In genomic region chr1:9687876-9688582, GRCh38 we compare ENCODE assay signal across 8 cellular contexts. TPM values are rescaled to one million over a fixed set of nuclear protein-coding genes. Genes with fewer than 3 reads are reported as not detected.
DNase-seq lines count a peak whose midpoint lies in the region; TF ChIP-seq lines count a peak whose summit lies in the region.

No MANE protein-coding gene starts in this region.

- no peaks in the 10 kb centered on the region for H3K9me3 ChIP-seq in breast epithelium
- no peaks in the 10 kb centered on the region for H3K9me3 ChIP-seq in liver (ENCODE audit: control insufficient read depth in 4 of 4, low read length in 3 of 4)

- intact Hi-C loops in breast epithelium (cut with DNase I; ENCODE audit: low total_unique reads), result no loop called here

- H3K36me3 ChIP-seq in breast epithelium, result no peaks in the 10 kb centered on the region
- no peaks in the 10 kb centered on the region for H3K36me3 ChIP-seq in liver (ENCODE audit: control insufficient read depth in 4 of 4, insufficient read depth in 3 of 4, low read depth in 1 of 4, low read length in 3 of 4)

- TF ChIP-seq CTCF in breast epithelium (IDR thresholded peaks at IDR 0.05), result no peak
- TF ChIP-seq CTCF in liver (IDR thresholded peaks at IDR 0.05; ENCODE audit: low read depth, low read length, missing input control), result no peak
- no peak for TF ChIP-seq CTCF in type B pancreatic cell (conservative IDR thresholded peaks at IDR 0.05)

- H3K4me1 ChIP-seq in breast epithelium (peaks cover 0 to 9% of the 10 kb centered on the region in 2 donors), liver (ENCODE audit: control insufficient read depth in 4 of 4, insufficient read depth in 4 of 4, low read length in 3 of 4) (peaks cover 8 to 28% (median 18%) of the 10 kb centered on the region in 4 donors)

- peaks cover 57% of the 10 kb centered on the region for H3K27me3 Mint-ChIP-seq in type B pancreatic cell

- H3K27me3 ChIP-seq in breast epithelium, result no peaks in the 10 kb centered on the region
- no peaks in the 10 kb centered on the region for H3K27me3 ChIP-seq in liver (ENCODE audit: control insufficient read depth in 4 of 4, insufficient read depth in 4 of 4, low read length in 3 of 4)

- no peak for TF ChIP-seq POLR2A in breast epithelium (IDR thresholded peaks at IDR 0.05)

- peak overlapping the region; percentile 87 for H3K4me3 Mint-ChIP-seq in type B pancreatic cell

- no peak for TF ChIP-seq RAD21 in liver (IDR thresholded peaks at IDR 0.05)

- H3K4me3 ChIP-seq in breast epithelium, result peak overlapping the region; percentile 43 to 97 (median 86)
- H3K4me3 ChIP-seq in liver (ENCODE audit: low read depth in 1 of 3, low read length in 3 of 3), result peak overlapping the region; percentile 41 to 58 (median 47)

- DNase-seq in NCI-H524 (lab: John Stamatoyannopoulos, UW) (peak; percentile 19 to 31), NCI-H524 treated with DMSO at 0.1 percent for 48 hours (lab: John Stamatoyannopoulos, UW) (no peak), NCI-H146 (lab: John Stamatoyannopoulos, UW) (peak; percentile 33), breast epithelium (ENCODE audit: low spot score in 2 of 2) (no peak), type B pancreatic cell (ENCODE audit: extremely low spot score, unreplicated experiment) (no peak), HPDE6-E6E7 (ENCODE audit: extremely low spot score) (no peak)
- no peak for DNase-seq in central memory CD4-positive, alpha-beta T cell

- H3K36me3 Mint-ChIP-seq in type B pancreatic cell, result no peaks in the 10 kb centered on the region

- no peaks in the 10 kb centered on the region for H3K4me1 Mint-ChIP-seq in type B pancreatic cell (ENCODE audit: unreplicated experiment)

- WGBS in liver, result 8% methylated on average over 34 of the region's 34 CpGs

- H3K9ac ChIP-seq in liver (ENCODE audit: low read depth in 1 of 2, low read length in 2 of 2), result no peak overlapping the region

- H3K9me3 Mint-ChIP-seq in type B pancreatic cell, result no peaks in the 10 kb centered on the region

- H3K27ac Mint-ChIP-seq in type B pancreatic cell, result peak overlapping the region; percentile 53

- peak overlapping the region; percentile 49 to 60 for H3K27ac ChIP-seq in breast epithelium
- H3K27ac ChIP-seq in liver (ENCODE audit: low read depth in 1 of 2, low read length in 2 of 2), result no peak overlapping the region

TF ChIP-seq in liver, 16 proteins besides CTCF, POLR2A, EP300 and RAD21:
- no peak for TF ChIP-seq FOXA1 (IDR thresholded peaks at IDR 0.05)
- no peak for TF ChIP-seq HNF4G (IDR thresholded peaks at IDR 0.05)
- TF ChIP-seq, protein P1, sequence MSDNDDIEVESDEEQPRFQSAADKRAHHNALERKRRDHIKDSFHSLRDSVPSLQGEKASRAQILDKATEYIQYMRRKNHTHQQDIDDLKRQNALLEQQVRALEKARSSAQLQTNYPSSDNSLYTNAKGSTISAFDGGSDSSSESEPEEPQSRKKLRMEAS (IDR thresholded peaks at IDR 0.05), result no peak
- TF ChIP-seq, protein P2, sequence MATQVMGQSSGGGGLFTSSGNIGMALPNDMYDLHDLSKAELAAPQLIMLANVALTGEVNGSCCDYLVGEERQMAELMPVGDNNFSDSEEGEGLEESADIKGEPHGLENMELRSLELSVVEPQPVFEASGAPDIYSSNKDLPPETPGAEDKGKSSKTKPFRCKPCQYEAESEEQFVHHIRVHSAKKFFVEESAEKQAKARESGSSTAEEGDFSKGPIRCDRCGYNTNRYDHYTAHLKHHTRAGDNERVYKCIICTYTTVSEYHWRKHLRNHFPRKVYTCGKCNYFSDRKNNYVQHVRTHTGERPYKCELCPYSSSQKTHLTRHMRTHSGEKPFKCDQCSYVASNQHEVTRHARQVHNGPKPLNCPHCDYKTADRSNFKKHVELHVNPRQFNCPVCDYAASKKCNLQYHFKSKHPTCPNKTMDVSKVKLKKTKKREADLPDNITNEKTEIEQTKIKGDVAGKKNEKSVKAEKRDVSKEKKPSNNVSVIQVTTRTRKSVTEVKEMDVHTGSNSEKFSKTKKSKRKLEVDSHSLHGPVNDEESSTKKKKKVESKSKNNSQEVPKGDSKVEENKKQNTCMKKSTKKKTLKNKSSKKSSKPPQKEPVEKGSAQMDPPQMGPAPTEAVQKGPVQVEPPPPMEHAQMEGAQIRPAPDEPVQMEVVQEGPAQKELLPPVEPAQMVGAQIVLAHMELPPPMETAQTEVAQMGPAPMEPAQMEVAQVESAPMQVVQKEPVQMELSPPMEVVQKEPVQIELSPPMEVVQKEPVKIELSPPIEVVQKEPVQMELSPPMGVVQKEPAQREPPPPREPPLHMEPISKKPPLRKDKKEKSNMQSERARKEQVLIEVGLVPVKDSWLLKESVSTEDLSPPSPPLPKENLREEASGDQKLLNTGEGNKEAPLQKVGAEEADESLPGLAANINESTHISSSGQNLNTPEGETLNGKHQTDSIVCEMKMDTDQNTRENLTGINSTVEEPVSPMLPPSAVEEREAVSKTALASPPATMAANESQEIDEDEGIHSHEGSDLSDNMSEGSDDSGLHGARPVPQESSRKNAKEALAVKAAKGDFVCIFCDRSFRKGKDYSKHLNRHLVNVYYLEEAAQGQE (IDR thresholded peaks at IDR 0.05), result no peak
- no peak for TF ChIP-seq HNF4A (conservative IDR thresholded peaks at IDR 0.05)
- TF ChIP-seq, protein P3, sequence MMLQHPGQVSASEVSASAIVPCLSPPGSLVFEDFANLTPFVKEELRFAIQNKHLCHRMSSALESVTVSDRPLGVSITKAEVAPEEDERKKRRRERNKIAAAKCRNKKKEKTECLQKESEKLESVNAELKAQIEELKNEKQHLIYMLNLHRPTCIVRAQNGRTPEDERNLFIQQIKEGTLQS (IDR thresholded peaks at IDR 0.05), result no peak
- no peak for TF ChIP-seq NR2F2 (IDR thresholded peaks at IDR 0.05)
- no peak for TF ChIP-seq JUND (IDR thresholded peaks at IDR 0.05)
- no peak for TF ChIP-seq RXRA (IDR thresholded peaks at IDR 0.05)
- TF ChIP-seq YY1 (IDR thresholded peaks at IDR 0.05), result no peak
- TF ChIP-seq EGR1 (IDR thresholded peaks at IDR 0.05; ENCODE audit: low read depth in 2 of 2), result no peak
- TF ChIP-seq FOXA2 (IDR thresholded peaks at IDR 0.05), result no peak
- TF ChIP-seq GABPA (IDR thresholded peaks at IDR 0.05 in 1 of 2, conservative IDR thresholded peaks at IDR 0.05 in 1 of 2), result no peak
- no peak for TF ChIP-seq SP1 (IDR thresholded peaks at IDR 0.05)

RNA-seq across cellular contexts. Expression of gene PIK3CD, which starts 36.5 kb away (rescaled TPM):
- 10 to 100 TPM in 2 of 3 donors, 1 to 10 TPM in 1; 8.2 to 12.1 (median 11.9) TPM for total RNA-seq in breast epithelium
- 10 to 100 TPM in 1 of 2 donors, 1 to 10 TPM in 1; 4.8 to 11.3 TPM for total RNA-seq in liver
- 1 to 10 TPM; 1.8 to 2.0 TPM for polyA plus RNA-seq in liver
- total RNA-seq in type B pancreatic cell (ENCODE audit: low replicate concordance), result 1.7 and 1.8 TPM in 2 replicates

Comparison
In these comparisons a context has a peak if more than half of its experiments do, and no peak if none do; other contexts are left out.
1. DNase-seq: peak in NCI-H524 (2 of 2) and NCI-H146 (single experiment); none in NCI-H524 treated with DMSO at 0.1 percent for 48 hours (single experiment), breast epithelium (0 of 2), type B pancreatic cell (single experiment), HPDE6-E6E7 (single experiment) and central memory CD4-positive, alpha-beta T cell (single experiment).
2. H3K27ac ChIP-seq: peak in breast epithelium (2 of 2); none in liver (0 of 2).